Comparison of ENCODE assay signal across 13 cellular contexts in genomic region chr3:14525685-14526631, GRCh38. TPM values are rescaled to one million over a fixed set of nuclear protein-coding genes. Genes with fewer than 3 reads are reported as not detected.
DNase-seq lines count a peak whose midpoint lies in the region; ATAC-seq and TF ChIP-seq lines count a peak whose summit lies in the region.
"Had no signal": no experiment of that assay in that cellular context is flagged by ENCODE, and none has a peak within 500 bp of the region (broad histone marks: within the 10 kb centered on the region; RNA-seq: fewer than 3 reads in every experiment).

No MANE protein-coding gene starts in this region.

- ATAC-seq in thoracic aorta (ENCODE audit: insufficient number of reproducible peaks, low FRiP score, low read depth): no peak
- no peak for ATAC-seq in GM19351 (IDR thresholded peaks at IDR 0.05; ENCODE audit: unreplicated experiment)
- ATAC-seq: left colon had no signal

- no peaks in the 10 kb centered on the region for H3K9me3 ChIP-seq in thoracic aorta

- peaks cover 11% of the 10 kb centered on the region for H3K27me3 ChIP-seq in brain microvascular endothelial cell (replicated peaks)
- H3K27me3 ChIP-seq in layer of hippocampus (ENCODE audit: control insufficient read depth, insufficient read depth, low read length): no peaks in the 10 kb centered on the region
- no peaks in the 10 kb centered on the region for H3K27me3 ChIP-seq in thoracic aorta (replicated peaks; ENCODE audit: insufficient read depth)
- H3K27me3 ChIP-seq: BLaER1 treated with 17β-estradiol and CSF1 and Interleukin-3, amounts not matched to agents 10 nM and 100 nM had no signal

- DNase-seq in activated effector memory CD4-positive, alpha-beta T cell treated with anti-CD3 and anti-CD28 coated beads, Interleukin-2, amount 50 U/mL, for 16 hours: peak; percentile 41
- no peak for DNase-seq in activated effector memory CD4-positive, alpha-beta T cell treated with Interleukin-2 at 50 U/mL for 16 hours
- DNase-seq in brain microvascular endothelial cell (peak; percentile 66), thoracic aorta (ENCODE audit: low spot score) (no peak), OCI-M2 (lab: John Stamatoyannopoulos, UW; ENCODE audit: unreplicated experiment) (no peak)
- no peak for DNase-seq in activated naive CD4-positive, alpha-beta T cell (lab: John Stamatoyannopoulos, UW)
- DNase-seq: GOT3, NCI-H2029 had no signal

- H3K4me3 ChIP-seq in brain microvascular endothelial cell (ENCODE audit: low read depth, low read length) (no peak overlapping the region), thoracic aorta (peak overlapping the region; percentile 28)
- H3K4me3 ChIP-seq: BLaER1 treated with 17β-estradiol and CSF1 and Interleukin-3, amounts not matched to agents 10 nM and 100 nM; SK-N-MC had no signal

- in situ Hi-C loops in brain microvascular endothelial cell (cut with HindIII; ENCODE audit: low pct_ligation_motif_present, low sequenced_read_pairs): no loop called here

- no peaks in the 10 kb centered on the region for H3K36me3 ChIP-seq in brain microvascular endothelial cell (replicated peaks)
- H3K36me3 ChIP-seq in thoracic aorta: no peaks in the 10 kb centered on the region
- H3K36me3 ChIP-seq: BLaER1 treated with 17β-estradiol and CSF1 and Interleukin-3, amounts not matched to agents 10 nM and 100 nM had no signal

- H3K27ac ChIP-seq in brain microvascular endothelial cell (no peak overlapping the region), layer of hippocampus (ENCODE audit: low read depth, low read length) (peak overlapping the region; percentile 10), thoracic aorta (peak overlapping the region in 1 of 2 donors; percentile 21)
- H3K27ac ChIP-seq: BLaER1 treated with 17β-estradiol and CSF1 and Interleukin-3, amounts not matched to agents 10 nM and 100 nM; SK-N-MC had no signal

- TF ChIP-seq CTCF in brain microvascular endothelial cell (IDR thresholded peaks at IDR 0.05; ENCODE audit: low read depth, low read length, missing control alignments): no peak
- no peak for TF ChIP-seq CTCF in thoracic aorta (IDR thresholded peaks at IDR 0.05)

- H3K4me1 ChIP-seq in thoracic aorta (ENCODE audit: control insufficient read depth in 1 of 2, low read depth in 2 of 2): peaks cover 6 to 20% of the 10 kb centered on the region in 2 donors
- H3K4me1 ChIP-seq: BLaER1 treated with 17β-estradiol and CSF1 and Interleukin-3, amounts not matched to agents 10 nM and 100 nM had no signal

RNA-seq across cellular contexts. Expression of gene GRIP2, which starts 14.2 kb away (rescaled TPM):
- 1 to 10 TPM; 1.5 to 4.2 TPM for total RNA-seq in thoracic aorta

Comparison
In these comparisons a context has a peak if more than half of its experiments do, and no peak if none do; other contexts are left out.
1. DNase-seq: peak in activated effector memory CD4-positive, alpha-beta T cell treated with anti-CD3 and anti-CD28 coated beads, Interleukin-2, amount 50 U/mL, for 16 hours (single experiment) and brain microvascular endothelial cell (single experiment); none in activated effector memory CD4-positive, alpha-beta T cell treated with Interleukin-2 at 50 U/mL for 16 hours (single experiment), thoracic aorta (single experiment), OCI-M2 (single experiment) and activated naive CD4-positive, alpha-beta T cell (0 of 4).